Comparison of ENCODE assay signal across 9 cellular contexts in the genomic region with DNA sequence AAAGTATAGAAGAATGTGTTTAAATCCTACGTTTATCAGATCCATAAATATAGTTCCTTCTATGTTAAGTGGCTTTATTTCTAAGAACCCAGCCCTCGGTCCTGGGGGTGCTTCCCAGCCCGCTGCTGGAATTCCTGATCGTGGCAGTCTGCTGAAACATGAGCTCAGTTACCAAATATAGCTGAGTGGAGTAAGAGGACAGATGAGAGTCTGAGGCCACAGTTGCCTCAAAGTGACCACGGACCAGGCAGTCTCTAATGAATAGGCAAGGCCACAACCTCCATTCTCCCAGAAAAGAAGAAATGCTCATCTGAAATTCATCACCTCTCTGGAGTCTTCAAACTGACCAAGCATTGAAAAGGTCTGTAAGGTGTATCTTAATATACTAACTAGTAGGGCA. TPM values are rescaled to one million over a fixed set of nuclear protein-coding genes. Genes with fewer than 3 reads are reported as not detected.
DNase-seq lines count a peak whose midpoint lies in the region; ATAC-seq and TF ChIP-seq lines count a peak whose summit lies in the region.
"Had no signal": no experiment of that assay in that cellular context is flagged by ENCODE, and none has a peak within 500 bp of the region (broad histone marks: within the 10 kb centered on the region; RNA-seq: fewer than 3 reads in every experiment).

PALLD (plus strand) TSS at position 219 of the 400 bp plus-strand sequence.

- no peaks in the 10 kb centered on the region for H3K4me1 Mint-ChIP-seq in activated T-helper 17 cell treated with anti-CD3 and anti-CD28 coated beads, Interleukin-2, amount 50 U/mL, for 72 hours
- peaks cover 18% of the 10 kb centered on the region for H3K4me1 Mint-ChIP-seq in glutamatergic neuron (ENCODE audit: low read depth, unreplicated experiment)
- no peaks in the 10 kb centered on the region for H3K4me1 Mint-ChIP-seq in stimulated activated naive B cell treated with anti-CD40 and anti-IgM and Interleukin-4, amounts not matched to agents 10 μg/mL and 1 μg/mL and 100 μg/mL, for 72 hours

- H3K9me3 Mint-ChIP-seq in activated T-helper 17 cell treated with anti-CD3 and anti-CD28 coated beads, Interleukin-2, amount 50 U/mL, for 72 hours = no peaks in the 10 kb centered on the region
- H3K9me3 Mint-ChIP-seq in glutamatergic neuron (ENCODE audit: unreplicated experiment) = peaks cover 2% of the 10 kb centered on the region
- no peaks in the 10 kb centered on the region for H3K9me3 Mint-ChIP-seq in stimulated activated naive B cell treated with anti-CD40 and anti-IgM and Interleukin-4, amounts not matched to agents 10 μg/mL and 1 μg/mL and 100 μg/mL, for 72 hours

- no peak for ATAC-seq in activated T-helper 17 cell treated with anti-CD3 and anti-CD28 coated beads, Interleukin-2, amount 50 U/mL, for 72 hours (replicated peaks)
- no peak for ATAC-seq in GM19467 (IDR thresholded peaks at IDR 0.05; ENCODE audit: unreplicated experiment)
- ATAC-seq in stimulated activated naive B cell treated with anti-CD40 and anti-IgM and Interleukin-4, amounts not matched to agents 10 μg/mL and 1 μg/mL and 100 μg/mL, for 72 hours (replicated peaks) = no peak

- H3K36me3 Mint-ChIP-seq in activated T-helper 17 cell treated with anti-CD3 and anti-CD28 coated beads, Interleukin-2, amount 50 U/mL, for 72 hours (ENCODE audit: low read depth) = no peaks in the 10 kb centered on the region
- no peaks in the 10 kb centered on the region for H3K36me3 Mint-ChIP-seq in glutamatergic neuron (ENCODE audit: unreplicated experiment)
- H3K36me3 Mint-ChIP-seq in stimulated activated naive B cell treated with anti-CD40 and anti-IgM and Interleukin-4, amounts not matched to agents 10 μg/mL and 1 μg/mL and 100 μg/mL, for 72 hours = no peaks in the 10 kb centered on the region

- TF ChIP-seq POLR2A in prostate gland (IDR thresholded peaks at IDR 0.05) = no peak

- no peak within 1 kb of the TSS for H3K27ac ChIP-seq in GM23248
- H3K27ac ChIP-seq in prostate gland = no peak within 1 kb of the TSS

- in situ Hi-C loops in GM23248 (cut with MboI) = no loop called here

- H3F3A ChIP-seq in GM23248 (ENCODE audit: insufficient read depth) = no peaks in the 10 kb centered on the region; the same call in 1 of the 2 replicates

- H3K27ac Mint-ChIP-seq in activated T-helper 17 cell treated with anti-CD3 and anti-CD28 coated beads, Interleukin-2, amount 50 U/mL, for 72 hours = no peak within 1 kb of the TSS
- peak within 1 kb of the TSS; percentile 74 for H3K27ac Mint-ChIP-seq in glutamatergic neuron (ENCODE audit: unreplicated experiment)
- no peak within 1 kb of the TSS for H3K27ac Mint-ChIP-seq in stimulated activated naive B cell treated with anti-CD40 and anti-IgM and Interleukin-4, amounts not matched to agents 10 μg/mL and 1 μg/mL and 100 μg/mL, for 72 hours

- H3K36me3 ChIP-seq in GM23248 (ENCODE audit: low read depth) (no peaks in the 10 kb centered on the region), prostate gland (no peaks in the 10 kb centered on the region)

- peaks cover 7% of the 10 kb centered on the region for H3K4me1 ChIP-seq in GM23248 (ENCODE audit: insufficient read depth)
- no peaks in the 10 kb centered on the region for H3K4me1 ChIP-seq in prostate gland (replicated peaks)

- H2AFZ ChIP-seq in GM23248 = no peak within 1 kb of the TSS

- H3K9me3 ChIP-seq in GM23248 (ENCODE audit: low read depth) (no peaks in the 10 kb centered on the region), prostate gland (no peaks in the 10 kb centered on the region)

- no peak for DNase-seq in GM23248
- DNase-seq in glutamatergic neuron = peak; percentile 27
- no peak for DNase-seq in prostate gland (ENCODE audit: low spot score)
- DNase-seq in stimulated activated naive B cell treated with anti-CD40 and anti-IgM and Interleukin-4, amounts not matched to agents 10 μg/mL and 1 μg/mL and 100 μg/mL, for 72 hours = no peak
- no peak for DNase-seq in GF-D8 (lab: John Stamatoyannopoulos, UW)
- no peak for DNase-seq in NCI-H82 (lab: John Stamatoyannopoulos, UW)
- DNase-seq: activated CD8-positive, alpha-beta memory T cell treated with anti-CD3 and anti-CD28 coated beads for 24 hours had no signal

- no peaks in the 10 kb centered on the region for H3K79me2 ChIP-seq in GM23248 (ENCODE audit: insufficient read depth)

- H4K20me1 ChIP-seq in GM23248 (ENCODE audit: insufficient read depth) = no peaks in the 10 kb centered on the region

- no peak within 1 kb of the TSS for H3K4me2 ChIP-seq in GM23248 (ENCODE audit: unreplicated experiment)

- no peaks in the 10 kb centered on the region for H3K27me3 ChIP-seq in GM23248 (replicated peaks; ENCODE audit: insufficient read depth)
- no peaks in the 10 kb centered on the region for H3K27me3 ChIP-seq in prostate gland (replicated peaks; ENCODE audit: insufficient read depth)

- H3K4me3 ChIP-seq in GM23248 (no peak within 1 kb of the TSS), prostate gland (no peak within 1 kb of the TSS)

- 53 to 66% methylated on average over 5 of the region's 5 CpGs for WGBS in GM23248 (ENCODE audit: low coverage in 1 of 2, low lambda C conversion rate in 2 of 2, missing lambda C conversion rate in 2 of 2), 2 experiments
- WGBS in prostate gland = 31% methylated on average over 5 of the region's 5 CpGs

- no peak within 1 kb of the TSS for H3K9ac ChIP-seq in GM23248

- no peak within 1 kb of the TSS for H3K4me3 Mint-ChIP-seq in activated T-helper 17 cell treated with anti-CD3 and anti-CD28 coated beads, Interleukin-2, amount 50 U/mL, for 72 hours
- peak within 1 kb of the TSS; percentile 58 for H3K4me3 Mint-ChIP-seq in glutamatergic neuron (ENCODE audit: unreplicated experiment)
- H3K4me3 Mint-ChIP-seq in stimulated activated naive B cell treated with anti-CD40 and anti-IgM and Interleukin-4, amounts not matched to agents 10 μg/mL and 1 μg/mL and 100 μg/mL, for 72 hours = no peak within 1 kb of the TSS

- TF ChIP-seq CTCF in glutamatergic neuron (IDR thresholded peaks at IDR 0.05; ENCODE audit: partially characterized antibody, unreplicated experiment) (no peak), prostate gland (IDR thresholded peaks at IDR 0.05) (no peak)

- H3K27me3 Mint-ChIP-seq in activated T-helper 17 cell treated with anti-CD3 and anti-CD28 coated beads, Interleukin-2, amount 50 U/mL, for 72 hours = peaks cover 24% of the 10 kb centered on the region
- H3K27me3 Mint-ChIP-seq in glutamatergic neuron (ENCODE audit: unreplicated experiment) = no peaks in the 10 kb centered on the region
- peaks cover 8 to 14% of the 10 kb centered on the region in 2 donors for H3K27me3 Mint-ChIP-seq in stimulated activated naive B cell treated with anti-CD40 and anti-IgM and Interleukin-4, amounts not matched to agents 10 μg/mL and 1 μg/mL and 100 μg/mL, for 72 hours

- no peaks in the 10 kb centered on the region for H3K9me2 ChIP-seq in GM23248 (ENCODE audit: insufficient read depth)

- intact Hi-C loops in prostate gland (cut with DNase I) = no loop called here

RNA-seq across cellular contexts. Expression of gene PALLD, which starts in this region (rescaled TPM):
- 14.5 and 17.9 TPM in 2 replicates for total RNA-seq in GM23248 (2014; rRNA removed; shearing (Covaris generic))
- polyA plus RNA-seq in GM23248 (2016; fragmentation: Nextera tagmentation; extraction: Ambion mirVana) = 30.5 and 30.6 TPM in 2 replicates
- 10 to 100 TPM; 11.3 to 49.1 TPM for total RNA-seq in activated T-helper 17 cell treated with anti-CD3 and anti-CD28 coated beads, Interleukin-2, amount 50 U/mL, for 72 hours
- 37.5 TPM for total RNA-seq in glutamatergic neuron (ENCODE audit: unreplicated experiment)
- 100 to 1,000 TPM; 252 TPM for total RNA-seq in prostate gland
